In genomic region chr1:40783001-40783905, GRCh38 we compare ENCODE assay signal across 8 cellular contexts.
A peak's percentile ranks its signal among the peaks of the same experiment; 100 is the strongest.
DNase-seq lines count a peak whose midpoint lies in the region; ATAC-seq lines count a peak whose summit lies in the region.

KCNQ4 (plus strand) TSS chr1:40783787; CDS start chr1:40784094, 307 bp downstream.

- in situ Hi-C loops in T47D (cut with HindIII; ENCODE audit: low pct_unique_long_range_greater_than_20kb, low sequenced_read_pairs), result no loop called here

- DNase-seq in NCI-H82 (lab: John Stamatoyannopoulos, UW) (peak; percentile 59), NCI-H82 treated with DMSO at 0.1 percent for 48 hours (lab: John Stamatoyannopoulos, UW; ENCODE audit: unreplicated experiment) (no peak), NCI-H748 treated with DMSO at 0.1 percent for 48 hours (lab: John Stamatoyannopoulos, UW) (peak; percentile 98), T47D (ENCODE audit: low read depth in 1 of 2, low spot score in 1 of 2) (peak; percentile 64 to 71), islet precursor cell (peak; percentile 78), middle frontal gyrus (ENCODE audit: extremely low spot score, low spot score) (no peak)
- peak; percentile 39 for DNase-seq in stimulated activated CD4-positive, alpha-beta T cell treated with anti-CD3 and anti-CD28 coated beads, Interleukin-4, amount 100 ng/mL, for 1 hour

- no peak for ATAC-seq in GM18868 (IDR thresholded peaks at IDR 0.05; ENCODE audit: unreplicated experiment)

Comparison
In these comparisons a context has a peak if more than half of its experiments do, and no peak if none do; other contexts are left out.
1. DNase-seq: peak in NCI-H82 (single experiment), NCI-H748 treated with DMSO at 0.1 percent for 48 hours (single experiment), T47D (2 of 2), islet precursor cell (single experiment) and stimulated activated CD4-positive, alpha-beta T cell treated with anti-CD3 and anti-CD28 coated beads, Interleukin-4, amount 100 ng/mL, for 1 hour (single experiment); none in NCI-H82 treated with DMSO at 0.1 percent for 48 hours (single experiment) and middle frontal gyrus (single experiment).